In the genomic region with DNA sequence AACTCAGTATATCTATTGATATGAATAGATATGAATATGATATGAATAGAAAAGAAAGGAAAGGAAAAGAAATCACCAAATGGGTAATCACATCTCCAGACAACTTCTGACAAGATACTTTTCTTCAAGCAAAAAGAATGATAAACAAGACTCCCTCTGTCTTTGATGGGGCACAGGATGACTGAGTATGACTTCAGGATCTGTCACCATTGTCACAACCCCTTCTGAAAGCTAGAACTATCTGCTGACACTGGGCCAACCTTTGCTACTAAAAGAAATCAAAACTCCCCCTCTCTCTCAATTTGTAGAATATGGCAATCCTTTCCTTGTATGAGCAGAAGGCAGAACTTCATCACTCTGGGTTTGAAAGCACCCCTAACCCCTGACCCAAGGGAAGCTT, we compare ENCODE assay signal across 17 cellular contexts.
"Had no signal": no experiment of that assay in that cellular context is flagged by ENCODE, and none has a peak within 500 bp of the region (broad histone marks: within the 10 kb centered on the region; RNA-seq: fewer than 3 reads in every experiment).

No MANE protein-coding gene starts in this region.

- DNase-seq: dermis blood vessel endothelial cell; dorsolateral prefrontal cortex; effector CD4-positive, alpha-beta T cell; effector memory CD4-positive, alpha-beta T cell; foreskin keratinocyte; heart left ventricle; hippocampal formation; left cardiac atrium; left lung; left ventricle myocardium superior; lower lobe of right lung; mesenchymal stem cell; mucosa of descending colon had no signal

- H3K4me3 ChIP-seq: coronary artery, dorsolateral prefrontal cortex, esophagus muscularis mucosa, gastroesophageal sphincter, heart left ventricle, left lung, lower lobe of right lung, mucosa of descending colon had no signal

- H3K9me3 ChIP-seq: esophagus muscularis mucosa, gastroesophageal sphincter, heart left ventricle, left lung, lower lobe of right lung, mucosa of descending colon had no signal

- H3K9me3 Mint-ChIP-seq: mesothelial cell of epicardium had no signal

- H3K36me3 Mint-ChIP-seq: mesothelial cell of epicardium had no signal

- H3K27ac ChIP-seq: coronary artery, dorsolateral prefrontal cortex, esophagus muscularis mucosa, foreskin keratinocyte, gastroesophageal sphincter, heart left ventricle, left lung, lower lobe of right lung had no signal

- H3K27me3 ChIP-seq: dorsolateral prefrontal cortex, esophagus muscularis mucosa, foreskin keratinocyte, gastroesophageal sphincter, heart left ventricle, left lung had no signal

- H3K36me3 ChIP-seq: esophagus muscularis mucosa, gastroesophageal sphincter, heart left ventricle, left lung, lower lobe of right lung had no signal

- H3K27ac Mint-ChIP-seq: mesothelial cell of epicardium had no signal

- H3K4me3 Mint-ChIP-seq: mesothelial cell of epicardium had no signal

- ATAC-seq: foreskin keratinocyte, gastroesophageal sphincter, heart left ventricle, left cardiac atrium, left lung, left ventricle myocardium superior, lower lobe of right lung, mucosa of descending colon had no signal

- H3K4me1 ChIP-seq: foreskin keratinocyte, left lung had no signal
